ENCODE assay signal across 8 cellular contexts in genomic region chr12:124993568-124994434, GRCh38. TPM values are rescaled to one million over a fixed set of nuclear protein-coding genes. Genes with fewer than 3 reads are reported as not detected.
DNase-seq lines count a peak whose midpoint lies in the region; ATAC-seq and TF ChIP-seq lines count a peak whose summit lies in the region.

A gene with protein sequence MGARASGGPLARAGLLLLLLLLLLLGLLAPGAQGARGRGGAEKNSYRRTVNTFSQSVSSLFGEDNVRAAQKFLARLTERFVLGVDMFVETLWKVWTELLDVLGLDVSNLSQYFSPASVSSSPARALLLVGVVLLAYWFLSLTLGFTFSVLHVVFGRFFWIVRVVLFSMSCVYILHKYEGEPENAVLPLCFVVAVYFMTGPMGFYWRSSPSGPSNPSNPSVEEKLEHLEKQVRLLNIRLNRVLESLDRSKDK (plus strand): TSS chr12:124993645. CDS start chr12:124993791, 146 bp downstream.

- H3K4me1 ChIP-seq in thymus (ENCODE audit: control insufficient read depth, insufficient read depth, low read length) = peaks cover 9% of the 10 kb centered on the region

- peak within 1 kb of the TSS; percentile 80 for H3K27ac ChIP-seq in thymus (ENCODE audit: low read depth)

- no peaks in the 10 kb centered on the region for H3K27me3 ChIP-seq in thymus (ENCODE audit: control insufficient read depth, insufficient read depth)

- no peaks in the 10 kb centered on the region for H3K9me3 ChIP-seq in thymus (ENCODE audit: control insufficient read depth)

- DNase-seq in COR-L47 (lab: John Stamatoyannopoulos, UW) (peak; percentile 42), HK-2 (ENCODE audit: unreplicated experiment) (peak; percentile 58), RPMI8226 (peak; percentile 81), germinal center (ENCODE audit: low spot score) (peak; percentile 80), omental fat pad (ENCODE audit: low spot score) (no peak)
- peak; percentile 91 for DNase-seq in activated effector memory CD4-positive, alpha-beta T cell treated with anti-CD3 and anti-CD28 coated beads, Interleukin-2, amount 50 U/mL, for 16 hours

- ATAC-seq in GM19438 (IDR thresholded peaks at IDR 0.05; ENCODE audit: low read depth, unreplicated experiment) (peak; percentile 36), omental fat pad (ENCODE audit: low FRiP score) (peak; percentile 61)

- under 1% methylated on average over 124 of the region's 124 CpGs for WGBS in thymus

- H3K4me3 ChIP-seq in thymus (ENCODE audit: low read length) = peak within 1 kb of the TSS; percentile 79

- TF ChIP-seq CTCF in omental fat pad (IDR thresholded peaks at IDR 0.05) = no peak

- H3K36me3 ChIP-seq in thymus (ENCODE audit: control insufficient read depth, insufficient read depth) = no peaks in the 10 kb centered on the region

RNA-seq across cellular contexts. Expression of the gene that starts here (rescaled TPM):
- total RNA-seq in omental fat pad = 1 to 10 TPM; 3.5 to 5.4 (median 4.4) TPM
- 2.6 TPM for polyA plus RNA-seq in thymus
